ENCODE assay signal across 8 cellular contexts in the genomic region with DNA sequence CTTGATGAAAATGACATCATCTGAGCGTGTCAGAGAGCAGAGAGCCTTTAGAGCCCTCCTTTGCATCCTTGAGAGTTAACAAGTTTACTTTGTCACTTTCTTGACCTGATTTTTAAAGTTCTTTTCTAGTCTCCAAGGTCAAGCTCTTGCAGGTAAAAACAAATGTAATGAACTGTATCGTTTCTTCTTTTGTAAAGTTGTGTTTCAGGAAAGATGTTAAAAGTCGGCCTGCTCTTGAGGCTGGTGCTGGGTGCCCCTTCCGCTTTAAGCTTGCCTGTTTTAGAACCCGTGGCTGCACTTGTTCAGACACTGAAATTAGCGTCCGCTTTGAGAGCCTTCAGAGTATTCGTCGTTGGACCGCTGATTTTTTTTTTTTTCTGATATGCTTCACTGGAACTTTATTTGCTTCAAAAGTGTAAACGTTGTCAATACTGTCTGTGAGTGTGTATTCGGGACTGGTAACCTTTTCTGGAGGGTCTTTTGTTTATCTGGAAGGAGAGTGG. TPM values are rescaled to one million over a fixed set of nuclear protein-coding genes. Genes with fewer than 3 reads are reported as not detected.
A peak's percentile ranks its signal among the peaks of the same experiment; 100 is the strongest.
DNase-seq lines count a peak whose midpoint lies in the region; ATAC-seq and TF ChIP-seq lines count a peak whose summit lies in the region.

No MANE protein-coding gene starts in this region.

- in situ Hi-C loops in mammary epithelial cell (cut with MboI; ENCODE audit: low sequenced_read_pairs in 2 of 2): loop anchor here in 1 of 2 donors (10.0 kb wide), 1 partner anchor 80 kb away; a partner anchor contains a TSS

- peak overlapping the region; percentile 87 for H2AFZ ChIP-seq in mammary epithelial cell (ENCODE audit: low read depth, low read length)

- H3K36me3 ChIP-seq in mammary epithelial cell (ENCODE audit: insufficient read depth, low read length): no peaks in the 10 kb centered on the region
- H3K36me3 ChIP-seq in right lobe of liver: no peaks in the 10 kb centered on the region
- H3K36me3 ChIP-seq in thymus (ENCODE audit: control insufficient read depth, insufficient read depth): no peaks in the 10 kb centered on the region

- BruUV-seq in mammary epithelial cell (replicated peaks; lab: Mats Ljungman, UMichigan): TSS peak; percentile 26

- peak; percentile 16 for DNase-seq in NCI-H2227 (lab: John Stamatoyannopoulos, UW; ENCODE audit: unreplicated experiment)
- DNase-seq in NCI-H2227 treated with DMSO at 0.1 percent for 48 hours (lab: John Stamatoyannopoulos, UW): no peak
- peak; percentile 73 for DNase-seq in NB4 (ENCODE audit: low read depth)
- DNase-seq in mammary epithelial cell: no peak
- DNase-seq in right lobe of liver: no peak

- H3K4me2 ChIP-seq in mammary epithelial cell (ENCODE audit: insufficient read depth, low read depth, low read length): peak overlapping the region; percentile 90

- 7% methylated on average over 12 of the region's 12 CpGs for WGBS in mammary epithelial cell (ENCODE audit: low coverage, missing lambda C conversion rate)
- WGBS in right lobe of liver (ENCODE audit: insufficient coverage, low coverage, low lambda C conversion rate, missing lambda C conversion rate): 0% methylated on average over 12 of the region's 12 CpGs
- WGBS in thymus: 2% methylated on average over 12 of the region's 12 CpGs

- H3K79me2 ChIP-seq in mammary epithelial cell (ENCODE audit: insufficient read depth, low read length): peaks cover 55% of the 10 kb centered on the region

- peaks cover 20% of the 10 kb centered on the region for H3K4me1 ChIP-seq in mammary epithelial cell (ENCODE audit: insufficient read depth, low read length)
- peaks cover 0 to 22% (median 13%) of the 10 kb centered on the region in 4 donors for H3K4me1 ChIP-seq in right lobe of liver
- peaks cover 7% of the 10 kb centered on the region for H3K4me1 ChIP-seq in thymus (ENCODE audit: control insufficient read depth, insufficient read depth, low read length)

- ATAC-seq in right lobe of liver (peak; percentile 19 to 31 (median 24)), GM18520 (IDR thresholded peaks at IDR 0.05; ENCODE audit: unreplicated experiment) (no peak), GM19455 (IDR thresholded peaks at IDR 0.05; ENCODE audit: unreplicated experiment) (no peak)

- peak overlapping the region; percentile 87 for H3K4me3 ChIP-seq in NB4 (ENCODE audit: low read depth, low read length)
- H3K4me3 ChIP-seq in mammary epithelial cell (replicated peaks in 1 of 3; ENCODE audit: insufficient read depth in 1 of 3, low read depth in 2 of 3, low read length in 3 of 3): peak overlapping the region; percentile 74 to 91 (median 85)
- H3K4me3 ChIP-seq in right lobe of liver: peak overlapping the region; percentile 85 to 91 (median 90)
- H3K4me3 ChIP-seq in thymus (ENCODE audit: low read length): peak overlapping the region; percentile 94

- H3K27ac ChIP-seq in mammary epithelial cell (ENCODE audit: insufficient read depth, low read depth, low read length): peak overlapping the region; percentile 55
- peak overlapping the region; percentile 75 to 82 (median 76) for H3K27ac ChIP-seq in right lobe of liver
- peak overlapping the region; percentile 70 for H3K27ac ChIP-seq in thymus (ENCODE audit: low read depth)

- H3K9me3 ChIP-seq in mammary epithelial cell (replicated peaks; ENCODE audit: insufficient read depth, low read length) (no peaks in the 10 kb centered on the region), right lobe of liver (no peaks in the 10 kb centered on the region), thymus (ENCODE audit: control insufficient read depth) (no peaks in the 10 kb centered on the region)

- intact Hi-C loops in mammary epithelial cell (cut with micrococcal nuclease) (loop anchor here (1.0 to 2.0 kb wide), 3 partner anchors 41 to 85 kb away; no protein-coding TSS in a partner anchor), right lobe of liver (cut with DNase I) (loop anchor here in 1 of 2 donors (10.0 kb wide), 1 partner anchor 60 kb away; no protein-coding TSS in a partner anchor)

- H3K9ac ChIP-seq in mammary epithelial cell (ENCODE audit: insufficient read depth, low read length): peak overlapping the region; percentile 80

- dilution Hi-C loops in mammary epithelial cell (cut with HindIII; ENCODE audit: low sequenced_read_pairs): loop anchor here (5.0 kb wide), 2 partner anchors 33 to 88 kb away; no protein-coding TSS in a partner anchor

- CTCF ChIA-PET in mammary epithelial cell (lab: Charles Lee; ENCODE audit: low non-redundant PET): interaction anchor here (0.5 to 1.0 kb wide), 2 partner anchors 77 to 83 kb away, joined by 3 read pairs; a partner anchor contains a TSS

- TF ChIP-seq POLR2A in NB4 (IDR thresholded peaks at IDR 0.05; ENCODE audit: extremely low read depth, insufficient read length): no peak
- TF ChIP-seq POLR2A in right lobe of liver (IDR thresholded peaks at IDR 0.05): no peak

- H4K20me1 ChIP-seq in mammary epithelial cell (ENCODE audit: insufficient read depth, low read length): no peaks in the 10 kb centered on the region

- H3K27me3 ChIP-seq in mammary epithelial cell (ENCODE audit: insufficient read depth, low read length): no peaks in the 10 kb centered on the region
- no peaks in the 10 kb centered on the region for H3K27me3 ChIP-seq in right lobe of liver
- H3K27me3 ChIP-seq in thymus (ENCODE audit: control insufficient read depth, insufficient read depth): no peaks in the 10 kb centered on the region

- no peak for TF ChIP-seq CTCF in NB4 (IDR thresholded peaks at IDR 0.05; ENCODE audit: low read depth, low read length)
- TF ChIP-seq CTCF in mammary epithelial cell (conservative IDR thresholded peaks at IDR 0.05 in 1 of 2, IDR thresholded peaks at IDR 0.05 in 1 of 2; ENCODE audit: extremely low read depth in 1 of 2, insufficient read depth in 1 of 2, low read depth in 1 of 2, low read length in 2 of 2): no peak
- TF ChIP-seq CTCF in right lobe of liver (IDR thresholded peaks at IDR 0.05): no peak

RNA-seq across cellular contexts. Expression of a gene that starts 52.6 kb away (rescaled TPM):
- total RNA-seq in mammary epithelial cell (1 to 10 TPM; 5.3 to 9.2 TPM), right lobe of liver (1 to 10 TPM; 2.8 to 5.6 (median 4.9) TPM)
- polyA plus RNA-seq in mammary epithelial cell (2.1 TPM), thymus (3.4 TPM)
- polyA minus RNA-seq in mammary epithelial cell: 0.67 TPM

Comparison
In these comparisons a context has a peak if more than half of its experiments do, and no peak if none do; other contexts are left out.
1. DNase-seq: peak in NCI-H2227 (single experiment) and NB4 (single experiment); none in NCI-H2227 treated with DMSO at 0.1 percent for 48 hours (single experiment), mammary epithelial cell (single experiment) and right lobe of liver (0 of 3).
2. ATAC-seq: peak in right lobe of liver (4 of 4); none in GM18520 (single experiment) and GM19455 (single experiment).
3. Peak in every context shown above with its lines, with median percentiles within 50 percentile points of each other: H3K4me3 ChIP-seq and H3K27ac ChIP-seq.